In the genomic region with DNA sequence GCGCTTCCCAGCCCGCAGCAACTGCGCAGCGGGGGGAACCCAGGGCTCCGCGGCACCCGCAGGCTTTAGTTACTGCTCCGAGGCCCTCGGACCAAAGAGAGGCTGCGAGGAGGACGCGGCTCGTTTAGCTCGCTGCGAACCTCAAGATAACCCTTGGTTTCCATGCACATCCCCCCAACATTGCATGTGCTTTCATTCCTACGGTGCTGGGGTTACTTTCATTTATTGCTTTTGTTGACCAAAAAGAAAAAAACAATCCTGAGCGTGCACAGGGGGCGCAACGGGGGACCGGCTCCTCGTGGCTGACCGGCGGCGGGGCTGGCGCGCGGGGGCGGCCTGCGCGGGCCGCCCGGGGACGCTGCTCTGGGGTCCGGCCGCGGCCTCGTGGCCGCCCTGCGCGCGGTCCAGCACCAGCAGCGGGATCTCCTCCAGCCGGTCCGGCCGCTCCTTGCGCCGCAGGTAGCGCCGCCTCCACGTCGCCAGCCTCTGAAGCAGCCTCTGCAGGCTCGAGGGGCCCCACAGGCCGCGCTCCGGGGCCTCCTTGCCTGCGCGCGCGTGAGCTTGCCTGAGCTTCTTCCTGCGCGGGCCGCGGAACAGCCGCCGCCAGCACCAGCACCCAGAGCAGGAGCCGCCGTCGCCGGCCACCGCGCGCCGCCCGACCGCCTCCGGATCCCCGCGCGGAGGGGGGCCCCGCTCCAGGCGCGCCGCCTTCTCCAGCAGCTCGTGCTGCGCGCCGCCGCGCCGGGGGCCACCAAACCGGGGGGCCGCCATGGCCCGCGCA, we compare ENCODE assay signal across 8 cellular contexts.
DNase-seq lines count a peak whose midpoint lies in the region; ATAC-seq and TF ChIP-seq lines count a peak whose summit lies in the region.

No MANE protein-coding gene starts in this region.

- DNase-seq in SIG-M5 treated with dmso at 0.1 percent for 504 hours (lab: John Stamatoyannopoulos, UW; ENCODE audit: unreplicated experiment) (peak; percentile 17), SIG-M5 (lab: John Stamatoyannopoulos, UW) (no peak), NCI-H69 (lab: John Stamatoyannopoulos, UW) (peak; percentile 78), astrocyte of the cerebellum (ENCODE audit: low read depth) (no peak), hepatic stellate cell (ENCODE audit: low spot score) (peak; percentile 30), psoas muscle (peak; percentile 43 to 63), NOMO-1 (lab: John Stamatoyannopoulos, UW; ENCODE audit: unreplicated experiment in 2 of 2) (no peak)

- no peak overlapping the region for H3K27ac ChIP-seq in psoas muscle

- in situ Hi-C loops in astrocyte of the cerebellum (cut with HindIII; ENCODE audit: low sequenced_read_pairs) = no loop called here

- H3K4me1 ChIP-seq in psoas muscle = no peaks in the 10 kb centered on the region

- intact Hi-C loops in psoas muscle (cut with DNase I) = no loop called here

- no peak for TF ChIP-seq CTCF in astrocyte of the cerebellum (IDR thresholded peaks at IDR 0.05; ENCODE audit: low read depth, low read length, missing control alignments)
- no peak for TF ChIP-seq CTCF in psoas muscle (IDR thresholded peaks at IDR 0.05)

- 0 to 1% (median 1%) methylated on average over 78 to 94 of the region's 94 CpGs for WGBS in psoas muscle, 3 donors

- H3K4me3 ChIP-seq in astrocyte of the cerebellum (ENCODE audit: low read depth, low read length) (peak overlapping the region; percentile 34), psoas muscle (peak overlapping the region; percentile 74)

- peaks cover 0 to under 1% (median 0%) of the 10 kb centered on the region in 3 donors for H3K27me3 ChIP-seq in psoas muscle (ENCODE audit: insufficient read depth in 3 of 3, low read length in 2 of 3)

- no peaks in the 10 kb centered on the region for H3K9me3 ChIP-seq in psoas muscle

- ATAC-seq in psoas muscle (peak; percentile 66 to 85 (median 74)), GM19035 (IDR thresholded peaks at IDR 0.05; ENCODE audit: unreplicated experiment) (no peak)

- no peaks in the 10 kb centered on the region for H3K36me3 ChIP-seq in psoas muscle (ENCODE audit: insufficient read depth in 1 of 2, low read depth in 1 of 2)

Comparison
In these comparisons a context has a peak if more than half of its experiments do, and no peak if none do; other contexts are left out.
1. DNase-seq: peak in SIG-M5 treated with dmso at 0.1 percent for 504 hours (single experiment), NCI-H69 (single experiment), hepatic stellate cell (single experiment) and psoas muscle (2 of 2); none in SIG-M5 (single experiment), astrocyte of the cerebellum (single experiment) and NOMO-1 (0 of 2).